10 cellular contexts compared by ENCODE assay signal in the genomic region with DNA sequence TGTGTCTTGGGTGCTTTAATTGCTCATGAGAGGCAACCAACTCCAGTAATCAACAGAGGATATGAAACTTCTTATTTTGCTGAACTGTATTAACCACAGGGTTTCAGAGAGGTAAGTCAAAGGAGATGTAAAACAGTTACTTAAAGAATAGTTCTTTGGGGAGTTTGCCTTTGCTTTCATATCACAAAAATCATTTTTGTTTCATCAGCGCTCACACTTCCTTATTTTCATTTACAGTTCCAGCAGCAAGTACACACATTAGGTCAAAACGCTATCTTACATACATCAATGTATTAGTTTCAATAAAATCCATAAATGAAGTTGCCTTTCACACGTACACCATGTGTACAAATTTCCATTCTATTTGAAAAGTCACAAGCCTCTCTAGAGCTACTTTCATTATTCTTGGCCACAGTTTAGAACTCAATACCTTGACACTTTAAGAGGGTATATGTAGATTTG. TPM values are rescaled to one million over a fixed set of nuclear protein-coding genes. Genes with fewer than 3 reads are reported as not detected.
A peak's percentile ranks its signal among the peaks of the same experiment; 100 is the strongest.
DNase-seq lines count a peak whose midpoint lies in the region; ATAC-seq and TF ChIP-seq lines count a peak whose summit lies in the region.
"Had no signal": no experiment of that assay in that cellular context is flagged by ENCODE, and none has a peak within 500 bp of the region (broad histone marks: within the 10 kb centered on the region; RNA-seq: fewer than 3 reads in every experiment).

No MANE protein-coding gene starts in this region.

- peak overlapping the region; percentile 76 for H3K27ac Mint-ChIP-seq in activated naive CD4-positive, alpha-beta T cell treated with anti-CD3 and anti-CD28 coated beads, Interleukin-2, amount 50 U/mL, for 24 hours

- peaks cover 12% of the 10 kb centered on the region for H3K36me3 Mint-ChIP-seq in activated naive CD4-positive, alpha-beta T cell treated with anti-CD3 and anti-CD28 coated beads, Interleukin-2, amount 50 U/mL, for 24 hours

- ATAC-seq in HG03025 (IDR thresholded peaks at IDR 0.05; ENCODE audit: low FRiP score, unreplicated experiment) (peak; percentile 98), Right ventricle myocardium inferior (no peak)

- no peak for TF ChIP-seq POLR2A in lower leg skin (IDR thresholded peaks at IDR 0.05)

- intact Hi-C loops in lower leg skin (cut with DNase I; ENCODE audit: low total_unique reads): no loop called here
- intact Hi-C loops in Right ventricle myocardium inferior (cut with DNase I): no loop called here

- no peaks in the 10 kb centered on the region for H3K27me3 Mint-ChIP-seq in activated naive CD4-positive, alpha-beta T cell treated with anti-CD3 and anti-CD28 coated beads, Interleukin-2, amount 50 U/mL, for 24 hours

- H3K4me3 Mint-ChIP-seq in activated naive CD4-positive, alpha-beta T cell treated with anti-CD3 and anti-CD28 coated beads, Interleukin-2, amount 50 U/mL, for 24 hours: peak overlapping the region; percentile 63

- no peaks in the 10 kb centered on the region for H3K9me3 Mint-ChIP-seq in activated naive CD4-positive, alpha-beta T cell treated with anti-CD3 and anti-CD28 coated beads, Interleukin-2, amount 50 U/mL, for 24 hours

- WGBS in lower leg skin, 2 donors: 82 to 87% methylated on average over 3 of the region's 3 CpGs

- no peak overlapping the region for H3K4me3 ChIP-seq in lower leg skin (ENCODE audit: low read depth, poor library complexity, severe bottlenecking)

- peaks cover 38% of the 10 kb centered on the region for H3K4me1 Mint-ChIP-seq in activated naive CD4-positive, alpha-beta T cell treated with anti-CD3 and anti-CD28 coated beads, Interleukin-2, amount 50 U/mL, for 24 hours

- no peak for TF ChIP-seq CTCF in lower leg skin (IDR thresholded peaks at IDR 0.05)

- no peak for DNase-seq in activated naive CD4-positive, alpha-beta T cell treated with anti-CD3 and anti-CD28 coated beads, Interleukin-2, amount 50 U/mL, for 16 hours
- DNase-seq in SIG-M5 (lab: John Stamatoyannopoulos, UW) (peak; percentile 71), lower leg skin (ENCODE audit: low spot score in 2 of 2) (no peak), Right ventricle myocardium inferior (ENCODE audit: missing footprints) (no peak), amygdala (lab: John Stamatoyannopoulos, UW) (no peak)
- DNase-seq in stimulated activated CD4-positive, alpha-beta T cell treated with anti-CD3 and anti-CD28 coated beads, Interleukin-1b, Interleukin-23, amount 100 ng/mL, for 48 hours: no peak
- DNase-seq: COR-L47, NCI-H526 treated with DMSO at 0.1 percent for 48 hours had no signal

RNA-seq across cellular contexts. Expression of a gene that starts 50.1 kb away (rescaled TPM):
- total RNA-seq in lower leg skin (1 to 10 TPM in 2 of 4 donors, under 1 TPM in 2; 0.68 to 1.3 (median 0.91) TPM), Right ventricle myocardium inferior (3.4 TPM)
